ENCODE assay signal across 15 cellular contexts in genomic region chr7:152315845-152316244, GRCh38.
DNase-seq lines count a peak whose midpoint lies in the region; ATAC-seq and TF ChIP-seq lines count a peak whose summit lies in the region.
"Had no signal": no experiment of that assay in that cellular context is flagged by ENCODE, and none has a peak within 500 bp of the region (broad histone marks: within the 10 kb centered on the region; RNA-seq: fewer than 3 reads in every experiment).

No MANE protein-coding gene starts in this region.

- no peaks in the 10 kb centered on the region for H3K36me3 Mint-ChIP-seq in natural killer cell
- H3K36me3 Mint-ChIP-seq in natural killer cell treated with Interleukin-12 subunit alpha and Interleukin-12 subunit beta and Interleukin-15 and Interleukin-18, amount 100 ng/mL, for 72 hours, result no peaks in the 10 kb centered on the region
- H3K36me3 Mint-ChIP-seq in T-helper 17 cell (ENCODE audit: low read depth), result peaks cover 7% of the 10 kb centered on the region
- H3K36me3 Mint-ChIP-seq in glutamatergic neuron (ENCODE audit: unreplicated experiment), result peaks cover 5% of the 10 kb centered on the region
- peaks cover 36% of the 10 kb centered on the region for H3K36me3 Mint-ChIP-seq in stimulated activated effector memory CD8-positive, alpha-beta T cell treated with anti-CD3 and anti-CD28 coated beads, Interleukin-12 subunit alpha, Interleukin-12 subunit beta, amount 100 ng/mL, for 72 hours

- H3K27me3 Mint-ChIP-seq in natural killer cell (ENCODE audit: low read depth in 2 of 2) (no peaks in the 10 kb centered on the region), T-helper 17 cell (no peaks in the 10 kb centered on the region), glutamatergic neuron (ENCODE audit: unreplicated experiment) (peaks cover 4% of the 10 kb centered on the region)
- H3K27me3 Mint-ChIP-seq in natural killer cell treated with Interleukin-12 subunit alpha and Interleukin-12 subunit beta and Interleukin-15 and Interleukin-18, amount 100 ng/mL, for 72 hours, result no peaks in the 10 kb centered on the region
- H3K27me3 Mint-ChIP-seq: B cell; CD4-positive, alpha-beta memory T cell; IgD-negative memory B cell had no signal

- H3K4me3 Mint-ChIP-seq in natural killer cell (no peak overlapping the region), T-helper 17 cell (no peak overlapping the region), glutamatergic neuron (ENCODE audit: unreplicated experiment) (no peak overlapping the region)
- H3K4me3 Mint-ChIP-seq in natural killer cell treated with Interleukin-12 subunit alpha and Interleukin-12 subunit beta and Interleukin-15 and Interleukin-18, amount 100 ng/mL, for 72 hours, result no peak overlapping the region
- no peak overlapping the region for H3K4me3 Mint-ChIP-seq in stimulated activated effector memory CD8-positive, alpha-beta T cell treated with anti-CD3 and anti-CD28 coated beads, Interleukin-12 subunit alpha, Interleukin-12 subunit beta, amount 100 ng/mL, for 72 hours
- H3K4me3 Mint-ChIP-seq: B cell; CD4-positive, alpha-beta memory T cell; IgD-negative memory B cell had no signal

- intact Hi-C loops in natural killer cell (cut with micrococcal nuclease), result no loop called here

- DNase-seq in natural killer cell, result no peak
- DNase-seq in natural killer cell treated with Interleukin-12 subunit alpha and Interleukin-12 subunit beta and Interleukin-15 and Interleukin-18, amount 100 ng/mL, for 72 hours (ENCODE audit: low spot score), result no peak
- DNase-seq in T-helper 17 cell, result no peak
- no peak for DNase-seq in glutamatergic neuron
- DNase-seq in stimulated activated effector memory CD8-positive, alpha-beta T cell treated with anti-CD3 and anti-CD28 coated beads, Interleukin-12 subunit alpha, Interleukin-12 subunit beta, amount 100 ng/mL, for 72 hours (ENCODE audit: low spot score in 2 of 2), result no peak
- no peak for DNase-seq in NCI-H1092 treated with DMSO at 0.1 percent for 48 hours (lab: John Stamatoyannopoulos, UW)
- no peak for DNase-seq in DMS114 treated with DMSO at 0.1 percent for 48 hours (lab: John Stamatoyannopoulos, UW; ENCODE audit: unreplicated experiment)
- no peak for DNase-seq in 8988T
- DNase-seq: C1 segment of cervical spinal cord; CD4-positive, alpha-beta memory T cell; DMS53; GF-D8; HCEC 1CT had no signal

- no peaks in the 10 kb centered on the region for H3K9me3 ChIP-seq in T-helper 17 cell (ENCODE audit: control insufficient read depth, low read length, poor library complexity, severe bottlenecking)

- peaks cover 49 to 59% of the 10 kb centered on the region in 2 donors for H3K4me1 Mint-ChIP-seq in natural killer cell
- peaks cover 37 to 41% of the 10 kb centered on the region in 2 donors for H3K4me1 Mint-ChIP-seq in natural killer cell treated with Interleukin-12 subunit alpha and Interleukin-12 subunit beta and Interleukin-15 and Interleukin-18, amount 100 ng/mL, for 72 hours (ENCODE audit: low read depth in 2 of 2)
- peaks cover 39% of the 10 kb centered on the region for H3K4me1 Mint-ChIP-seq in T-helper 17 cell
- peaks cover 7% of the 10 kb centered on the region for H3K4me1 Mint-ChIP-seq in glutamatergic neuron (ENCODE audit: low read depth, unreplicated experiment)
- H3K4me1 Mint-ChIP-seq in stimulated activated effector memory CD8-positive, alpha-beta T cell treated with anti-CD3 and anti-CD28 coated beads, Interleukin-12 subunit alpha, Interleukin-12 subunit beta, amount 100 ng/mL, for 72 hours, result peaks cover 25% of the 10 kb centered on the region

- H3K27ac Mint-ChIP-seq in natural killer cell (peak overlapping the region; percentile 84 to 87), T-helper 17 cell (peak overlapping the region; percentile 60), glutamatergic neuron (ENCODE audit: unreplicated experiment) (peak overlapping the region; percentile 8)
- peak overlapping the region in 1 of 2 donors; percentile 64 for H3K27ac Mint-ChIP-seq in natural killer cell treated with Interleukin-12 subunit alpha and Interleukin-12 subunit beta and Interleukin-15 and Interleukin-18, amount 100 ng/mL, for 72 hours
- peak overlapping the region; percentile 2 for H3K27ac Mint-ChIP-seq in stimulated activated effector memory CD8-positive, alpha-beta T cell treated with anti-CD3 and anti-CD28 coated beads, Interleukin-12 subunit alpha, Interleukin-12 subunit beta, amount 100 ng/mL, for 72 hours
- H3K27ac Mint-ChIP-seq: B cell, IgD-negative memory B cell had no signal

- H3K9me3 Mint-ChIP-seq in natural killer cell (no peaks in the 10 kb centered on the region), glutamatergic neuron (ENCODE audit: unreplicated experiment) (peaks cover 3% of the 10 kb centered on the region)
- no peaks in the 10 kb centered on the region for H3K9me3 Mint-ChIP-seq in natural killer cell treated with Interleukin-12 subunit alpha and Interleukin-12 subunit beta and Interleukin-15 and Interleukin-18, amount 100 ng/mL, for 72 hours
- H3K9me3 Mint-ChIP-seq in stimulated activated effector memory CD8-positive, alpha-beta T cell treated with anti-CD3 and anti-CD28 coated beads, Interleukin-12 subunit alpha, Interleukin-12 subunit beta, amount 100 ng/mL, for 72 hours, result no peaks in the 10 kb centered on the region
- H3K9me3 Mint-ChIP-seq: CD4-positive, alpha-beta memory T cell had no signal

- ATAC-seq in natural killer cell (no peak), T-helper 17 cell (no peak)
- ATAC-seq in natural killer cell treated with Interleukin-12 subunit alpha and Interleukin-12 subunit beta and Interleukin-15 and Interleukin-18, amount 100 ng/mL, for 72 hours, result no peak
- no peak for ATAC-seq in stimulated activated effector memory CD8-positive, alpha-beta T cell treated with anti-CD3 and anti-CD28 coated beads, Interleukin-12 subunit alpha, Interleukin-12 subunit beta, amount 100 ng/mL, for 72 hours

- TF ChIP-seq CTCF in natural killer cell (IDR thresholded peaks at IDR 0.05), result no peak
- TF ChIP-seq CTCF in glutamatergic neuron (IDR thresholded peaks at IDR 0.05; ENCODE audit: partially characterized antibody, unreplicated experiment), result no peak
